In genomic region chr15:70238917-70239316, GRCh38 we compare ENCODE assay signal across 28 cellular contexts.
"Had no signal": no experiment of that assay in that cellular context is flagged by ENCODE, and none has a peak within 500 bp of the region (broad histone marks: within the 10 kb centered on the region; RNA-seq: fewer than 3 reads in every experiment).

No MANE protein-coding gene starts in this region.

- H3K9me3 ChIP-seq: thoracic aorta, uterus had no signal

- H3K4me1 ChIP-seq: parathyroid adenoma, uterus had no signal

- ATAC-seq: activated T-cell treated with anti-CD3 and anti-CD28 coated beads, Interleukin-2, amount 50 U/mL, for 4 hours; activated T-helper 17 cell treated with anti-CD3 and anti-CD28 coated beads, Interleukin-2, amount 50 U/mL, for 72 hours; left colon; naive thymus-derived CD8-positive, alpha-beta T cell; right cardiac atrium had no signal

- H3K4me3 ChIP-seq: thoracic aorta, uterus had no signal

- DNase-seq: activated CD4-positive, alpha-beta memory T cell treated with anti-CD3 and anti-CD28 coated beads for 36 hours; activated CD4-positive, alpha-beta T cell treated with anti-CD3 and anti-CD28 coated beads, Interleukin-2, amount 10 ng/mL, durations not matched to agents 24 days and 14 days; activated CD4-positive, CD25-positive, alpha-beta regulatory T cell treated with anti-CD3 and anti-CD28 coated beads, Interleukin-2, amount 50 U/mL, for 72 hours; activated CD8-positive, alpha-beta memory T cell treated with anti-CD3 and anti-CD28 coated beads, Interleukin-2, amount 50 U/mL, for 4 hours; activated gamma-delta T cell treated with Interleukin-2 at 50 U/mL for 16 hours; activated naive CD4-positive, alpha-beta T cell treated with anti-CD3 and anti-CD28 coated beads, Interleukin-2, amount 50 U/mL, for 16 hours; activated T-cell treated with anti-CD3 and anti-CD28 coated beads, Interleukin-2, amount 50 U/mL, for 4 hours; amniotic stem cell; brain microvascular endothelial cell; head of caudate nucleus; hippocampal formation; immature natural killer cell; kidney; left colon; naive thymus-derived CD8-positive, alpha-beta T cell; nucleus accumbens; right cardiac atrium; stimulated activated CD4-positive, alpha-beta T cell treated with anti-CD3 and anti-CD28 coated beads, Interleukin-12 subunit alpha, Interleukin-12 subunit beta, amount 100 ng/mL, for 4 hours; stimulated activated CD4-positive, alpha-beta T cell treated with anti-CD3 and anti-CD28 coated beads, Interleukin-4, amount 100 ng/mL, for 1 hour; SW 1271; T-helper 2 cell; uterus had no signal

- H3K36me3 ChIP-seq: brain microvascular endothelial cell, thoracic aorta, uterus had no signal

- H3K36me3 Mint-ChIP-seq: activated CD4-positive, alpha-beta memory T cell treated with anti-CD3 and anti-CD28 coated beads for 36 hours; immature natural killer cell; naive thymus-derived CD8-positive, alpha-beta T cell; type B pancreatic cell had no signal

- H3K9me3 Mint-ChIP-seq: activated CD4-positive, alpha-beta memory T cell treated with anti-CD3 and anti-CD28 coated beads for 36 hours; activated CD4-positive, alpha-beta T cell treated with anti-CD3 and anti-CD28 coated beads, Interleukin-2, amount 10 ng/mL, durations not matched to agents 24 days and 14 days; activated T-cell treated with anti-CD3 and anti-CD28 coated beads, Interleukin-2, amount 50 U/mL, for 4 hours; activated T-helper 17 cell treated with anti-CD3 and anti-CD28 coated beads, Interleukin-2, amount 50 U/mL, for 72 hours; naive thymus-derived CD8-positive, alpha-beta T cell; neural crest cell; stimulated activated naive CD8-positive, alpha-beta T cell treated with anti-CD3 and anti-CD28 coated beads, Interleukin-15, Interleukin-2, amounts not matched to agents 100 ng/mL and 50 ng/mL, for 24 hours had no signal

- H3K4me3 Mint-ChIP-seq: activated CD4-positive, alpha-beta memory T cell treated with anti-CD3 and anti-CD28 coated beads for 36 hours; activated CD4-positive, alpha-beta T cell treated with anti-CD3 and anti-CD28 coated beads, Interleukin-2, amount 10 ng/mL, durations not matched to agents 24 days and 14 days; activated T-cell treated with anti-CD3 and anti-CD28 coated beads, Interleukin-2, amount 50 U/mL, for 4 hours; activated T-helper 17 cell treated with anti-CD3 and anti-CD28 coated beads, Interleukin-2, amount 50 U/mL, for 72 hours; immature natural killer cell; naive thymus-derived CD8-positive, alpha-beta T cell; neural crest cell; stimulated activated naive CD8-positive, alpha-beta T cell treated with anti-CD3 and anti-CD28 coated beads, Interleukin-15, Interleukin-2, amounts not matched to agents 100 ng/mL and 50 ng/mL, for 24 hours; type B pancreatic cell had no signal

- H3K27ac ChIP-seq: brain microvascular endothelial cell, parathyroid adenoma, thoracic aorta, uterus had no signal

- H3K27ac Mint-ChIP-seq: activated CD4-positive, alpha-beta memory T cell treated with anti-CD3 and anti-CD28 coated beads for 36 hours; activated CD4-positive, alpha-beta T cell treated with anti-CD3 and anti-CD28 coated beads, Interleukin-2, amount 10 ng/mL, durations not matched to agents 24 days and 14 days; activated T-helper 17 cell treated with anti-CD3 and anti-CD28 coated beads, Interleukin-2, amount 50 U/mL, for 72 hours; immature natural killer cell; naive thymus-derived CD8-positive, alpha-beta T cell; stimulated activated naive CD8-positive, alpha-beta T cell treated with anti-CD3 and anti-CD28 coated beads, Interleukin-15, Interleukin-2, amounts not matched to agents 100 ng/mL and 50 ng/mL, for 24 hours; type B pancreatic cell had no signal

- H3K27me3 Mint-ChIP-seq: activated T-helper 17 cell treated with anti-CD3 and anti-CD28 coated beads, Interleukin-2, amount 50 U/mL, for 72 hours; naive thymus-derived CD8-positive, alpha-beta T cell had no signal

- H3K27me3 ChIP-seq: brain microvascular endothelial cell, uterus had no signal
